27 cellular contexts compared by ENCODE assay signal in the genomic region with DNA sequence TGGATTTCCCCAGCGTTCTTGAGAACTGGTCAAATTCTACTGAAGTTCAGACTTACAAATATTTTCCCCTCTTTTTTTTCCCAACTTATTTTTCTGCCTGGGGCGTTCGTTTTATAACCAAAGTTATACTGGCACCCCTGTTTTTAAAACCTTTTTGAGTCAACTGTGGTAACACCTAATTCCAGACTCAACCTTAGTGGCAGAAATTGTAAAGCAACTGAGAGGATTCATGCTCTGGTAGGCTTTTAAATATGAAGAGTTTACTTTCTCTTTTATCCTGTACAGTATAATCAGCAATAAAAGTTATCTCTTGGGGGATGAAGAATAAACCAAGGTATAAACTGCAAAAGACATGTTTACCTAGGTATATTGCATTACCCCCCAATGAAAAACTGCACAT. TPM values are rescaled to one million over a fixed set of nuclear protein-coding genes. Genes with fewer than 3 reads are reported as not detected.
"Had no signal": no experiment of that assay in that cellular context is flagged by ENCODE, and none has a peak within 500 bp of the region (broad histone marks: within the 10 kb centered on the region; RNA-seq: fewer than 3 reads in every experiment).

No MANE protein-coding gene starts in this region.

- H3K27me3 ChIP-seq: adrenal gland, ascending aorta, brain microvascular endothelial cell, sigmoid colon, upper lobe of left lung had no signal

- H3K4me3 Mint-ChIP-seq: activated naive CD8-positive, alpha-beta T cell; dendritic cell treated with granulocyte-macrophage colony-stimulating factor and Interleukin-4, amounts not matched to agents 40 ng/mL and 50 ng/mL, for 4 days; naive thymus-derived CD4-positive, alpha-beta T cell; T-cell; WTC11 had no signal

- H3K9me3 Mint-ChIP-seq: activated T-helper 2 cell treated with anti-CD3 and anti-CD28 coated beads, Interferon-gamma antibody, Interleukin-2, Interleukin-4, amounts not matched to agents 10 μg/mL and 5 μg/mL and 100 μg/mL, durations not matched to agents 14 hours and 24 hours and 36 hours; dendritic cell treated with granulocyte-macrophage colony-stimulating factor and Interleukin-4, amounts not matched to agents 40 ng/mL and 50 ng/mL, for 4 days; T-cell had no signal

- H3K27ac ChIP-seq: adrenal gland, ascending aorta, brain microvascular endothelial cell, lower lobe of right lung, sigmoid colon, upper lobe of left lung had no signal

- H3K9me3 ChIP-seq: adrenal gland, ascending aorta, lower lobe of right lung, sigmoid colon, upper lobe of left lung had no signal

- DNase-seq: activated CD4-positive, alpha-beta T cell treated with anti-CD3 and anti-CD28 coated beads, Interleukin-2, amount 50 U/mL, for 48 hours; activated CD8-positive, alpha-beta memory T cell treated with anti-CD3 and anti-CD28 coated beads, Interleukin-2, amount 50 U/mL, for 48 hours; activated naive CD4-positive, alpha-beta T cell; adrenal gland; brain microvascular endothelial cell; caudate nucleus; effector CD8-positive, alpha-beta T cell; foreskin melanocyte; kidney; lower lobe of right lung; naive thymus-derived CD4-positive, alpha-beta T cell; retina; sigmoid colon; stimulated activated CD4-positive, alpha-beta T cell treated with anti-CD3 and anti-CD28 coated beads, Interleukin-15, amount 100 ng/mL, for 24 hours; stimulated activated CD8-positive, alpha-beta memory T cell treated with anti-CD3 and anti-CD28 coated beads, Interleukin-4, amount 100 ng/mL, for 48 hours; stimulated activated naive CD8-positive, alpha-beta T cell treated with anti-CD3 and anti-CD28 coated beads, Interleukin-15, Interleukin-2, amounts not matched to agents 100 U/mL and 50 U/mL, for 24 hours; T-cell; T-helper 9 cell; upper lobe of left lung had no signal

- ATAC-seq: lower lobe of right lung; naive thymus-derived CD4-positive, alpha-beta T cell; stimulated activated naive CD8-positive, alpha-beta T cell treated with anti-CD3 and anti-CD28 coated beads, Interleukin-15, Interleukin-2, amounts not matched to agents 100 U/mL and 50 U/mL, for 24 hours; T-cell; WTC11 had no signal

- H3K4me3 ChIP-seq: adrenal gland, ascending aorta, lower lobe of right lung, sigmoid colon, smooth muscle cell, upper lobe of left lung had no signal

- H3K4me1 ChIP-seq: adrenal gland, ascending aorta, lower lobe of right lung, sigmoid colon had no signal

- H3K27ac Mint-ChIP-seq: activated naive CD8-positive, alpha-beta T cell; activated T-helper 2 cell treated with anti-CD3 and anti-CD28 coated beads, Interferon-gamma antibody, Interleukin-2, Interleukin-4, amounts not matched to agents 10 μg/mL and 5 μg/mL and 100 μg/mL, durations not matched to agents 14 hours and 24 hours and 36 hours; dendritic cell treated with granulocyte-macrophage colony-stimulating factor and Interleukin-4, amounts not matched to agents 40 ng/mL and 50 ng/mL, for 4 days; naive thymus-derived CD4-positive, alpha-beta T cell; WTC11 had no signal

- H3K36me3 Mint-ChIP-seq: activated naive CD8-positive, alpha-beta T cell; naive thymus-derived CD4-positive, alpha-beta T cell; T-cell had no signal

- H3K27me3 Mint-ChIP-seq: dendritic cell treated with granulocyte-macrophage colony-stimulating factor and Interleukin-4, amounts not matched to agents 40 ng/mL and 50 ng/mL, for 4 days had no signal

- H3K36me3 ChIP-seq: adrenal gland, ascending aorta, brain microvascular endothelial cell, lower lobe of right lung, sigmoid colon, upper lobe of left lung had no signal

RNA-seq across cellular contexts. Expression of a gene that starts 2.3 kb away (rescaled TPM):
- total RNA-seq: activated T-helper 2 cell treated with anti-CD3 and anti-CD28 coated beads, Interferon-gamma antibody, Interleukin-2, Interleukin-4, amounts not matched to agents 10 μg/mL and 5 μg/mL and 100 μg/mL, durations not matched to agents 14 hours and 24 hours and 36 hours; ascending aorta; mesenteric fat pad; osteoblast; smooth muscle cell; WTC11 had no signal
- polyA plus RNA-seq: naive thymus-derived CD4-positive, alpha-beta T cell had no signal
